In genomic region chr16:56370185-56370584, GRCh38 we compare ENCODE assay signal across 1 cellular context.
TF ChIP-seq lines count a peak whose summit lies in the region.

No MANE protein-coding gene starts in this region.

TF ChIP-seq in WTC11, 78 proteins besides CTCF, POLR2A, EP300 and RAD21 (continued from another document):
- TF ChIP-seq ARID4B (CRISPR knock-in tag; IDR thresholded peaks at IDR 0.05; ENCODE audit: borderline replicate concordance) = no peak
- TF ChIP-seq FOXP1 (CRISPR knock-in tag; IDR thresholded peaks at IDR 0.05; ENCODE audit: borderline replicate concordance) = no peak
- no peak for TF ChIP-seq HMGA2 (CRISPR knock-in tag; IDR thresholded peaks at IDR 0.05)
- no peak for TF ChIP-seq ZSCAN18 (CRISPR knock-in tag; IDR thresholded peaks at IDR 0.05)
- no peak for TF ChIP-seq AFF4 (CRISPR knock-in tag; IDR thresholded peaks at IDR 0.05; ENCODE audit: borderline replicate concordance)
- no peak for TF ChIP-seq STAT6 (CRISPR knock-in tag; conservative IDR thresholded peaks at IDR 0.05; ENCODE audit: low read depth)
- TF ChIP-seq CREM (CRISPR knock-in tag; IDR thresholded peaks at IDR 0.05) = no peak
- no peak for TF ChIP-seq TP53 (CRISPR knock-in tag; IDR thresholded peaks at IDR 0.05)
- TF ChIP-seq USF2 (CRISPR knock-in tag; IDR thresholded peaks at IDR 0.05) = no peak
- no peak for TF ChIP-seq RORB (CRISPR knock-in tag; IDR thresholded peaks at IDR 0.05)
